1 cellular context compared by ENCODE assay signal in the genomic region with DNA sequence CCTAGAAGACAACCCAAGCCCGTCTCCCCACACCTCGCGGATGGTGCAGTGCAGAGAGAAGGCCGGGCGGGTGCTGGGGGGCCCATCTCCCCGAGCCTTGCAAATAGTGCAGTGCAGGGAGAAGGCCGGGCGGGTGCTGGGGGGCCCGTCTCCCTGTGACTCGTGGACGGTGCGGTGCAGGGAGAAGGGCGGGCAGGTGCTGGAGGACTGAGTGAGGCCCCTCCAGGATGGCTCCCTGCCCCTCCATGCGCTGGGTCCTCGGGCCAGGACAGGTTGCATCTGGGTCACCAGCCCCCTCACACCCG.
TF ChIP-seq lines count a peak whose summit lies in the region.

No MANE protein-coding gene starts in this region.

TF ChIP-seq in WTC11, 78 proteins besides CTCF, POLR2A, EP300 and RAD21 (continued from another document):
- TF ChIP-seq, protein P1, sequence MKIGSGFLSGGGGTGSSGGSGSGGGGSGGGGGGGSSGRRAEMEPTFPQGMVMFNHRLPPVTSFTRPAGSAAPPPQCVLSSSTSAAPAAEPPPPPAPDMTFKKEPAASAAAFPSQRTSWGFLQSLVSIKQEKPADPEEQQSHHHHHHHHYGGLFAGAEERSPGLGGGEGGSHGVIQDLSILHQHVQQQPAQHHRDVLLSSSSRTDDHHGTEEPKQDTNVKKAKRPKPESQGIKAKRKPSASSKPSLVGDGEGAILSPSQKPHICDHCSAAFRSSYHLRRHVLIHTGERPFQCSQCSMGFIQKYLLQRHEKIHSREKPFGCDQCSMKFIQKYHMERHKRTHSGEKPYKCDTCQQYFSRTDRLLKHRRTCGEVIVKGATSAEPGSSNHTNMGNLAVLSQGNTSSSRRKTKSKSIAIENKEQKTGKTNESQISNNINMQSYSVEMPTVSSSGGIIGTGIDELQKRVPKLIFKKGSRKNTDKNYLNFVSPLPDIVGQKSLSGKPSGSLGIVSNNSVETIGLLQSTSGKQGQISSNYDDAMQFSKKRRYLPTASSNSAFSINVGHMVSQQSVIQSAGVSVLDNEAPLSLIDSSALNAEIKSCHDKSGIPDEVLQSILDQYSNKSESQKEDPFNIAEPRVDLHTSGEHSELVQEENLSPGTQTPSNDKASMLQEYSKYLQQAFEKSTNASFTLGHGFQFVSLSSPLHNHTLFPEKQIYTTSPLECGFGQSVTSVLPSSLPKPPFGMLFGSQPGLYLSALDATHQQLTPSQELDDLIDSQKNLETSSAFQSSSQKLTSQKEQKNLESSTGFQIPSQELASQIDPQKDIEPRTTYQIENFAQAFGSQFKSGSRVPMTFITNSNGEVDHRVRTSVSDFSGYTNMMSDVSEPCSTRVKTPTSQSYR (CRISPR knock-in tag; IDR thresholded peaks at IDR 0.05) = no peak
- TF ChIP-seq ETV6 (CRISPR knock-in tag; IDR thresholded peaks at IDR 0.05) (no peak), GRHL2 (CRISPR knock-in tag; IDR thresholded peaks at IDR 0.05; ENCODE audit: insufficient replicate concordance, severe bottlenecking) (no peak), TEAD4 (CRISPR knock-in tag; IDR thresholded peaks at IDR 0.05) (no peak)
- TF ChIP-seq, protein P2, sequence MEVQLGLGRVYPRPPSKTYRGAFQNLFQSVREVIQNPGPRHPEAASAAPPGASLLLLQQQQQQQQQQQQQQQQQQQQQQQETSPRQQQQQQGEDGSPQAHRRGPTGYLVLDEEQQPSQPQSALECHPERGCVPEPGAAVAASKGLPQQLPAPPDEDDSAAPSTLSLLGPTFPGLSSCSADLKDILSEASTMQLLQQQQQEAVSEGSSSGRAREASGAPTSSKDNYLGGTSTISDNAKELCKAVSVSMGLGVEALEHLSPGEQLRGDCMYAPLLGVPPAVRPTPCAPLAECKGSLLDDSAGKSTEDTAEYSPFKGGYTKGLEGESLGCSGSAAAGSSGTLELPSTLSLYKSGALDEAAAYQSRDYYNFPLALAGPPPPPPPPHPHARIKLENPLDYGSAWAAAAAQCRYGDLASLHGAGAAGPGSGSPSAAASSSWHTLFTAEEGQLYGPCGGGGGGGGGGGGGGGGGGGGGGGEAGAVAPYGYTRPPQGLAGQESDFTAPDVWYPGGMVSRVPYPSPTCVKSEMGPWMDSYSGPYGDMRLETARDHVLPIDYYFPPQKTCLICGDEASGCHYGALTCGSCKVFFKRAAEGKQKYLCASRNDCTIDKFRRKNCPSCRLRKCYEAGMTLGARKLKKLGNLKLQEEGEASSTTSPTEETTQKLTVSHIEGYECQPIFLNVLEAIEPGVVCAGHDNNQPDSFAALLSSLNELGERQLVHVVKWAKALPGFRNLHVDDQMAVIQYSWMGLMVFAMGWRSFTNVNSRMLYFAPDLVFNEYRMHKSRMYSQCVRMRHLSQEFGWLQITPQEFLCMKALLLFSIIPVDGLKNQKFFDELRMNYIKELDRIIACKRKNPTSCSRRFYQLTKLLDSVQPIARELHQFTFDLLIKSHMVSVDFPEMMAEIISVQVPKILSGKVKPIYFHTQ (CRISPR knock-in tag; IDR thresholded peaks at IDR 0.05) = no peak
- TF ChIP-seq, protein P3, sequence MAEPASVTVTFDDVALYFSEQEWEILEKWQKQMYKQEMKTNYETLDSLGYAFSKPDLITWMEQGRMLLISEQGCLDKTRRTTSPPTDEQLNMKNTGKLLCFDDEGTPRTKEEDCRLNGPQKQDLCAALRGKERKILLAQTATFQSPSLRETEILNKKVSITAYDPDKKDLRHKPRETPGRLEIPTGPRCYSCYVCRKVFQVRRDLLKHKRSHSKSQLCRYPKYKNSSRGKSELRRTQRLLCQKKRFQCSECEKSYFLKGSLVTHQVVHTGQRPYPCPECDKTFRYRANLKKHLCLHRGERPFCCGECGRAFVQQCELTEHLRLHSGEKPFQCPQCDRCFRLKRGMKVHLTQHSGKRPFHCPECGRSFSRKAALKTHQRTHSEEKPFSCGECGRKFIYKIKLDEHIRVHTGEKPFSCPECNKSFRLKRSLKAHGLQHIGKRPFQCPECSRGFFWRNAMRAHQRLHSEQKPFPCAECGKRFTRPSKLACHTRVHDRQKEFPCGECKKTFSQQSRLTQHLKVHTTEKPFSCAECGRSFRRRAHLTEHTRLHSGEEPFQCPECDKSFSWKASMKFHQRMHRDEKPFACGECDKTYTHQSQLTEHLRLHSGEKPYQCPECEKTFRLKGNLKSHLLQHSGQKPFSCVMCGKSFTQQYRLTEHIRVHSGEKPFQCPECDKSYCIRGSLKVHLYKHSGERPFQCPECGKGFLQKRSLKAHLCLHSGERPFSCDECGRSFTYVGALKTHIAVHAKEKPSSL (CRISPR knock-in tag; conservative IDR thresholded peaks at IDR 0.05) = no peak
- TF ChIP-seq, protein P4, sequence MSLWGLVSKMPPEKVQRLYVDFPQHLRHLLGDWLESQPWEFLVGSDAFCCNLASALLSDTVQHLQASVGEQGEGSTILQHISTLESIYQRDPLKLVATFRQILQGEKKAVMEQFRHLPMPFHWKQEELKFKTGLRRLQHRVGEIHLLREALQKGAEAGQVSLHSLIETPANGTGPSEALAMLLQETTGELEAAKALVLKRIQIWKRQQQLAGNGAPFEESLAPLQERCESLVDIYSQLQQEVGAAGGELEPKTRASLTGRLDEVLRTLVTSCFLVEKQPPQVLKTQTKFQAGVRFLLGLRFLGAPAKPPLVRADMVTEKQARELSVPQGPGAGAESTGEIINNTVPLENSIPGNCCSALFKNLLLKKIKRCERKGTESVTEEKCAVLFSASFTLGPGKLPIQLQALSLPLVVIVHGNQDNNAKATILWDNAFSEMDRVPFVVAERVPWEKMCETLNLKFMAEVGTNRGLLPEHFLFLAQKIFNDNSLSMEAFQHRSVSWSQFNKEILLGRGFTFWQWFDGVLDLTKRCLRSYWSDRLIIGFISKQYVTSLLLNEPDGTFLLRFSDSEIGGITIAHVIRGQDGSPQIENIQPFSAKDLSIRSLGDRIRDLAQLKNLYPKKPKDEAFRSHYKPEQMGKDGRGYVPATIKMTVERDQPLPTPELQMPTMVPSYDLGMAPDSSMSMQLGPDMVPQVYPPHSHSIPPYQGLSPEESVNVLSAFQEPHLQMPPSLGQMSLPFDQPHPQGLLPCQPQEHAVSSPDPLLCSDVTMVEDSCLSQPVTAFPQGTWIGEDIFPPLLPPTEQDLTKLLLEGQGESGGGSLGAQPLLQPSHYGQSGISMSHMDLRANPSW (CRISPR knock-in tag; conservative IDR thresholded peaks at IDR 0.05; ENCODE audit: low read depth) = no peak
